8 cellular contexts compared by ENCODE assay signal in the genomic region with DNA sequence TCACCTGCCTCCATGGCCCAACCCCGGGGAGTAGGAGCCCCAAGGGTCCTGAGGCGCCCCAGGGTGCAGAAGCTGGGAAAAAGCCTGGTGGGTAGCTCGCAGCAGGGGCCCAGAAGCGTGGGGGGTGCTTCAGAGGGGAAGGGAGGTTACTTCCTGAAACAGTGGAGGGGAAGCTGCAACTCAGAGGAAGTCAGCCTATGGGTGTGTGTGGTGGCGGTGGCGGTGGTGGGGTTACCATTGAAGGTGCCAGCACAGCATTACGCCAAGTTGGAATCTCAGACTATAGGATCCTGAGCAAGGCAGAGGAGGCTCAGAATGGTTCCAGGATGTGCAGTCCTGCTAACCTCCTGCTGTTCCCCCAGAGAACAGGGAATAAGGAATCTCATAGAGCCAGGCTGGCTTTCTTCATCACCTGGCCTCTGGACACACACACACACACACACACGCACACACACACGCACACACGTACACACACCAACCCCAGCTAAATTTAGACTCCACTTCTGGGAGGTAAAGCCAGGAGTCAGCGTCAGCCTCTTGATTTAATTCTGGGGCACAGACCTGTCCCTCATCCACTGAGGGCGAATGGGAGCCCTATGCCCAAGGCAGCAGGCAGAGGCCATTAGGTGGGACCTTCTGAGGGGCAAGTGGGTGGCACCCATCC. TPM values are rescaled to one million over a fixed set of nuclear protein-coding genes. Genes with fewer than 3 reads are reported as not detected.
A peak's percentile ranks its signal among the peaks of the same experiment; 100 is the strongest.
DNase-seq lines count a peak whose midpoint lies in the region; ATAC-seq and TF ChIP-seq lines count a peak whose summit lies in the region.

No MANE protein-coding gene starts in this region.

- TF ChIP-seq CTCF in AG04449 (IDR thresholded peaks at IDR 0.05; ENCODE audit: insufficient read depth, low read length, missing control alignments): no peak
- no peak for TF ChIP-seq CTCF in progenitor cell of endocrine pancreas (IDR thresholded peaks at IDR 0.05; ENCODE audit: unreplicated experiment)
- TF ChIP-seq CTCF in vagina (IDR thresholded peaks at IDR 0.05): no peak

- peak in 1 of 2 donors; percentile 28 for TF ChIP-seq POLR2A in vagina (IDR thresholded peaks at IDR 0.05)

- no peaks in the 10 kb centered on the region for H3K9me3 ChIP-seq in vagina

- H3K4me3 Mint-ChIP-seq in progenitor cell of endocrine pancreas (ENCODE audit: low read depth): peak overlapping the region; percentile 75

- POLR2A ChIA-PET in AG04449 (lab: Yijun Ruan, JAX): interaction anchor here (0.6 to 2.4 kb wide), 7 partner anchors 12 to 32 kb away, joined by 3 to 18 read pairs (median 8); a partner anchor contains a TSS

- peaks cover 7% of the 10 kb centered on the region for H3K4me1 Mint-ChIP-seq in progenitor cell of endocrine pancreas (ENCODE audit: low read depth)

- no peaks in the 10 kb centered on the region for H3K27me3 ChIP-seq in vagina

- CTCF ChIA-PET in AG04449 (lab: Yijun Ruan, JAX): interaction anchor here (1.4 to 4.5 kb wide), 20 partner anchors 8 to 154 kb away, joined by 3 to 83 read pairs (median 10); a partner anchor contains a TSS

- H3K36me3 ChIP-seq in vagina: peaks cover 0 to 51% of the 10 kb centered on the region in 2 donors

- H3K9me3 Mint-ChIP-seq in progenitor cell of endocrine pancreas (ENCODE audit: low read depth): no peaks in the 10 kb centered on the region

- DNase-seq in AG04449 (ENCODE audit: low read depth, low spot score) (no peak), RPMI7951 (ENCODE audit: low read depth) (peak; percentile 34), activated gamma-delta T cell (lab: John Stamatoyannopoulos, UW) (peak; percentile 71), glomerular visceral epithelial cell (ENCODE audit: extremely low spot score) (peak; percentile 14), progenitor cell of endocrine pancreas (ENCODE audit: low spot score, unreplicated experiment) (no peak), vagina (ENCODE audit: extremely low spot score in 2 of 2) (no peak), cerebellum (ENCODE audit: low spot score) (no peak)

- H3K4me3 ChIP-seq in AG04449 (ENCODE audit: low read depth, low read length) (peak overlapping the region; percentile 77), vagina (peak overlapping the region; percentile 73 to 89)

- H3K27ac Mint-ChIP-seq in progenitor cell of endocrine pancreas: peak overlapping the region; percentile 94

- peaks cover 27% of the 10 kb centered on the region for H3K4me1 ChIP-seq in vagina

- H3K36me3 Mint-ChIP-seq in progenitor cell of endocrine pancreas (ENCODE audit: insufficient read depth): peaks cover 6% of the 10 kb centered on the region

- H3K27me3 Mint-ChIP-seq in progenitor cell of endocrine pancreas: no peaks in the 10 kb centered on the region

- ATAC-seq in GM21360 (IDR thresholded peaks at IDR 0.05; ENCODE audit: unreplicated experiment): peak; percentile 1

- intact Hi-C loops in vagina (cut with DNase I): loop anchor here (5.0 to 10.0 kb wide), 2 partner anchors 42 to 150 kb away; a partner anchor contains a TSS

- H3K27ac ChIP-seq in vagina: peak overlapping the region; percentile 99

RNA-seq across cellular contexts. Expression of a gene that starts 1.3 kb away (rescaled TPM):
- 5.9 and 8.0 TPM in 2 replicates for total RNA-seq in RPMI7951 (2014; rRNA removed; shearing (Covaris generic))
- total RNA-seq in progenitor cell of endocrine pancreas: 84.7 and 93.4 TPM in 2 replicates
- total RNA-seq in vagina: 42.7 TPM
- 31.1 TPM for total RNA-seq in cerebellum

RNA-seq across cellular contexts. Expression of a gene that starts 13.1 kb away (rescaled TPM):
- 9.1 and 11.2 TPM in 2 replicates for total RNA-seq in RPMI7951 (2014; rRNA removed; shearing (Covaris generic))
- total RNA-seq in progenitor cell of endocrine pancreas (40.9 and 41.9 TPM in 2 replicates), vagina (19.2 TPM), cerebellum (13.2 TPM)

RNA-seq across cellular contexts. Expression of a gene that starts 18.1 kb away (rescaled TPM):
- 70.4 and 95.4 TPM in 2 replicates for total RNA-seq in RPMI7951 (2014; rRNA removed; shearing (Covaris generic))
- total RNA-seq in progenitor cell of endocrine pancreas (70.6 and 75.4 TPM in 2 replicates), vagina (77.8 TPM), cerebellum (22.0 TPM)

RNA-seq across cellular contexts. Expression of a gene that starts 22.4 kb away (rescaled TPM):
- 7.0 and 10.4 TPM in 2 replicates for total RNA-seq in RPMI7951 (2014; rRNA removed; shearing (Covaris generic))
- total RNA-seq in progenitor cell of endocrine pancreas (36.6 and 41.7 TPM in 2 replicates), vagina (15.2 TPM), cerebellum (13.8 TPM)

RNA-seq across cellular contexts. Expression of a gene that starts 22.5 kb away (rescaled TPM):
- 5.1 and 7.3 TPM in 2 replicates for total RNA-seq in RPMI7951 (2014; rRNA removed; shearing (Covaris generic))
- total RNA-seq in progenitor cell of endocrine pancreas (48.8 and 52.6 TPM in 2 replicates), vagina (24.1 TPM), cerebellum (19.4 TPM)

Comparison
In these comparisons a context has a peak if more than half of its experiments do, and no peak if none do; other contexts are left out.
1. DNase-seq: peak in RPMI7951 (single experiment), activated gamma-delta T cell (single experiment) and glomerular visceral epithelial cell (single experiment); none in AG04449 (single experiment), progenitor cell of endocrine pancreas (single experiment), vagina (0 of 2) and cerebellum (single experiment).